ENCODE assay signal across 17 cellular contexts in the genomic region with DNA sequence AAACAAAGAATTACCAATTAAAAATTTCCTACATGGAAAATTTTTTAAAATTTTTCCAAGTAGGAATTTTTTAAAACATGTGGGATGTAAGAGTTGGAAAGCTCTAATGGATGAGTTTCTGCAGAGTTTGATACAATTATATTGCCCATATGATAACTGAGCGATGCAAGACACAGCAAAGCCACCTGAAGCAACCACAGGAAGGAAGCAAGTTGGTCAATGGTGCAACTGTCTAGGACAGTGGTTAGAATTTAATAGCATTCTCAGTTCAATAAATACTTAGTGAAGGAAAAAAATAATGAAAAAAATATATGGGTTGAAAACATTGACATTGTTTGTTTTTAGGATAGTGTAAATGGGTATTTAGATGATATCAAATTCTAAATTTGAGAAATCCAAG.
"Had no signal": no experiment of that assay in that cellular context is flagged by ENCODE, and none has a peak within 500 bp of the region (broad histone marks: within the 10 kb centered on the region; RNA-seq: fewer than 3 reads in every experiment).

No MANE protein-coding gene starts in this region.

- DNase-seq: activated CD4-positive, alpha-beta T cell treated with anti-CD3 and anti-CD28 coated beads, Interleukin-2, amount 10 ng/mL, durations not matched to agents 7 days and 5 days; activated CD8-positive, alpha-beta memory T cell treated with anti-CD3 and anti-CD28 coated beads, Interleukin-2, amount 50 U/mL, for 48 hours; activated gamma-delta T cell treated with Interleukin-2 at 50 U/mL for 16 hours; activated T-cell treated with anti-CD3 and anti-CD28 coated beads, Interleukin-2, amount 50 U/mL, for 72 hours; central memory CD4-positive, alpha-beta T cell; effector CD4-positive, alpha-beta T cell; midbrain; retina; thyroid gland had no signal

- H3K36me3 Mint-ChIP-seq: stimulated activated effector memory CD8-positive, alpha-beta T cell treated with anti-CD3 and anti-CD28 coated beads, Interleukin-12 subunit alpha, Interleukin-12 subunit beta, amount 100 ng/mL, for 72 hours had no signal

- H3K4me2 ChIP-seq: hepatocyte had no signal

- H3K27ac Mint-ChIP-seq: activated CD4-positive, alpha-beta T cell treated with anti-CD3 and anti-CD28 coated beads, Interleukin-2, amount 10 ng/mL, durations not matched to agents 7 days and 5 days; activated naive CD8-positive, alpha-beta T cell; activated T-cell treated with anti-CD3 and anti-CD28 coated beads, Interleukin-2, amount 50 U/mL, for 72 hours; brain; stimulated activated effector memory CD8-positive, alpha-beta T cell treated with anti-CD3 and anti-CD28 coated beads, Interleukin-12 subunit alpha, Interleukin-12 subunit beta, amount 100 ng/mL, for 72 hours had no signal

- H2AFZ ChIP-seq: hepatocyte, parathyroid adenoma had no signal

- H3K9ac ChIP-seq: parathyroid adenoma had no signal

- H3K9me3 Mint-ChIP-seq: activated CD4-positive, alpha-beta T cell treated with anti-CD3 and anti-CD28 coated beads, Interleukin-2, amount 10 ng/mL, durations not matched to agents 7 days and 5 days; activated T-cell treated with anti-CD3 and anti-CD28 coated beads, Interleukin-2, amount 50 U/mL, for 72 hours; brain; stimulated activated effector memory CD8-positive, alpha-beta T cell treated with anti-CD3 and anti-CD28 coated beads, Interleukin-12 subunit alpha, Interleukin-12 subunit beta, amount 100 ng/mL, for 72 hours had no signal

- H3K9me3 ChIP-seq: esophagus muscularis mucosa, thyroid gland had no signal

- H3K4me3 Mint-ChIP-seq: activated CD4-positive, alpha-beta T cell treated with anti-CD3 and anti-CD28 coated beads, Interleukin-2, amount 10 ng/mL, durations not matched to agents 7 days and 5 days; activated naive CD8-positive, alpha-beta T cell; activated T-cell treated with anti-CD3 and anti-CD28 coated beads, Interleukin-2, amount 50 U/mL, for 72 hours; brain; stimulated activated effector memory CD8-positive, alpha-beta T cell treated with anti-CD3 and anti-CD28 coated beads, Interleukin-12 subunit alpha, Interleukin-12 subunit beta, amount 100 ng/mL, for 72 hours had no signal

- H3K4me1 Mint-ChIP-seq: activated CD4-positive, alpha-beta T cell treated with anti-CD3 and anti-CD28 coated beads, Interleukin-2, amount 10 ng/mL, durations not matched to agents 7 days and 5 days; brain; stimulated activated effector memory CD8-positive, alpha-beta T cell treated with anti-CD3 and anti-CD28 coated beads, Interleukin-12 subunit alpha, Interleukin-12 subunit beta, amount 100 ng/mL, for 72 hours had no signal

- H3K4me3 ChIP-seq: coronary artery, esophagus muscularis mucosa, hepatocyte, thyroid gland had no signal

- H3K4me1 ChIP-seq: esophagus muscularis mucosa, parathyroid adenoma, thyroid gland had no signal

- H3K27ac ChIP-seq: coronary artery, esophagus muscularis mucosa, hepatocyte, parathyroid adenoma, thyroid gland had no signal

- H3K79me2 ChIP-seq: hepatocyte, parathyroid adenoma had no signal

- H3K27me3 Mint-ChIP-seq: activated CD4-positive, alpha-beta T cell treated with anti-CD3 and anti-CD28 coated beads, Interleukin-2, amount 10 ng/mL, durations not matched to agents 7 days and 5 days; activated naive CD8-positive, alpha-beta T cell; brain had no signal

- ATAC-seq: activated T-cell treated with anti-CD3 and anti-CD28 coated beads, Interleukin-2, amount 50 U/mL, for 72 hours; left lobe of liver; stimulated activated effector memory CD8-positive, alpha-beta T cell treated with anti-CD3 and anti-CD28 coated beads, Interleukin-12 subunit alpha, Interleukin-12 subunit beta, amount 100 ng/mL, for 72 hours had no signal

- H3K27me3 ChIP-seq: esophagus muscularis mucosa, hepatocyte, thyroid gland had no signal

- H3K36me3 ChIP-seq: esophagus muscularis mucosa, thyroid gland had no signal
